ENCODE assay signal across 25 cellular contexts in genomic region chr14:25233613-25234012, GRCh38.
"Had no signal": no experiment of that assay in that cellular context is flagged by ENCODE, and none has a peak within 500 bp of the region (broad histone marks: within the 10 kb centered on the region; RNA-seq: fewer than 3 reads in every experiment).

No MANE protein-coding gene starts in this region.

- H3K9me3 ChIP-seq: left ventricle myocardium inferior, pancreas, psoas muscle, spleen, thoracic aorta had no signal

- H3K4me1 ChIP-seq: left ventricle myocardium inferior, pancreas, psoas muscle, spleen had no signal

- FAIRE-seq: bronchial epithelial cell, endometrium, pancreas, urothelium cell line had no signal

- ATAC-seq: activated CD8-positive, alpha-beta T cell treated with anti-CD3 and anti-CD28 coated beads for 36 hours; naive thymus-derived CD4-positive, alpha-beta T cell; pancreas; psoas muscle had no signal

- H3K4me3 Mint-ChIP-seq: activated B cell treated with CpG ODN at 0.5 μM for 24 hours; activated CD8-positive, alpha-beta T cell treated with anti-CD3 and anti-CD28 coated beads for 36 hours; activated naive CD4-positive, alpha-beta T cell treated with anti-CD3 and anti-CD28 coated beads, Interleukin-2, amount 50 U/mL, for 24 hours; naive thymus-derived CD4-positive, alpha-beta T cell; T-helper 2 cell treated with Interferon-gamma antibody and Interleukin-4, amounts not matched to agents 5 μg/mL and 100 μg/mL, for 36 hours had no signal

- H3K27me3 ChIP-seq: pancreas had no signal

- H3K4me3 ChIP-seq: left ventricle myocardium inferior, lung, pancreas, psoas muscle, spleen, thoracic aorta had no signal

- H3K36me3 ChIP-seq: left ventricle myocardium inferior, pancreas, spleen, thoracic aorta had no signal

- H3K4me1 Mint-ChIP-seq: activated B cell treated with CpG ODN at 0.5 μM for 24 hours; activated naive CD4-positive, alpha-beta T cell treated with anti-CD3 and anti-CD28 coated beads, Interleukin-2, amount 50 U/mL, for 24 hours had no signal

- DNase-seq: activated B cell treated with CpG ODN at 0.5 μM for 24 hours; activated CD4-positive, alpha-beta T cell treated with anti-CD3 and anti-CD28 coated beads, Interleukin-2, amount 50 U/mL, for 1 hour; activated CD8-positive, alpha-beta T cell treated with anti-CD3 and anti-CD28 coated beads for 36 hours; activated T-cell treated with anti-CD3 and anti-CD28 coated beads, Interleukin-2, amount 50 U/mL, for 48 hours; anterior cingulate cortex; dermis blood vessel endothelial cell; effector CD8-positive, alpha-beta T cell; kidney glomerular epithelial cell; left ventricle myocardium inferior; naive thymus-derived CD4-positive, alpha-beta T cell; pancreas; psoas muscle; spleen; stimulated activated naive CD4-positive, alpha-beta T cell; T-helper 1 cell; trophoblast cell had no signal

- H3K36me3 Mint-ChIP-seq: activated naive CD4-positive, alpha-beta T cell treated with anti-CD3 and anti-CD28 coated beads, Interleukin-2, amount 50 U/mL, for 24 hours; naive thymus-derived CD4-positive, alpha-beta T cell had no signal

- H3K27ac Mint-ChIP-seq: activated B cell treated with CpG ODN at 0.5 μM for 24 hours; activated CD8-positive, alpha-beta T cell treated with anti-CD3 and anti-CD28 coated beads for 36 hours; activated naive CD4-positive, alpha-beta T cell treated with anti-CD3 and anti-CD28 coated beads, Interleukin-2, amount 50 U/mL, for 24 hours; activated T-helper 2 cell treated with anti-CD3 and anti-CD28 coated beads, Interferon-gamma antibody, Interleukin-2, Interleukin-4, amounts not matched to agents 10 μg/mL and 5 μg/mL and 100 μg/mL, durations not matched to agents 14 hours and 24 hours and 36 hours; naive thymus-derived CD4-positive, alpha-beta T cell; T-helper 2 cell treated with Interferon-gamma antibody and Interleukin-4, amounts not matched to agents 5 μg/mL and 100 μg/mL, for 36 hours had no signal

- H3K27me3 Mint-ChIP-seq: activated B cell treated with CpG ODN at 0.5 μM for 24 hours; activated CD8-positive, alpha-beta T cell treated with anti-CD3 and anti-CD28 coated beads for 36 hours had no signal

- H3K27ac ChIP-seq: epithelial cell of prostate, left ventricle myocardium inferior, pancreas, psoas muscle, spleen, thoracic aorta had no signal

- H3K9me3 Mint-ChIP-seq: activated CD8-positive, alpha-beta T cell treated with anti-CD3 and anti-CD28 coated beads for 36 hours; activated naive CD4-positive, alpha-beta T cell treated with anti-CD3 and anti-CD28 coated beads, Interleukin-2, amount 50 U/mL, for 24 hours; activated T-helper 2 cell treated with anti-CD3 and anti-CD28 coated beads, Interferon-gamma antibody, Interleukin-2, Interleukin-4, amounts not matched to agents 10 μg/mL and 5 μg/mL and 100 μg/mL, durations not matched to agents 14 hours and 24 hours and 36 hours; T-helper 2 cell treated with Interferon-gamma antibody and Interleukin-4, amounts not matched to agents 5 μg/mL and 100 μg/mL, for 36 hours had no signal
